In genomic region chr17:72126575-72127486, GRCh38 we compare ENCODE assay signal across 1 cellular context.
A peak's percentile ranks its signal among the peaks of the same experiment; 100 is the strongest.
TF ChIP-seq lines count a peak whose summit lies in the region.

No MANE protein-coding gene starts in this region.

TF ChIP-seq in HEK293, 187 proteins besides CTCF, POLR2A, EP300 and RAD21 (continued from another document and continues in another):
- TF ChIP-seq MEIS1 (CRISPR knock-in tag; IDR thresholded peaks at IDR 0.05; ENCODE audit: borderline replicate concordance) = no peak
- no peak for TF ChIP-seq ZNF248 (tag by site-specific recombination; IDR thresholded peaks at IDR 0.05)
- no peak for TF ChIP-seq ZNF76 (tag by site-specific recombination; IDR thresholded peaks at IDR 0.05; ENCODE audit: borderline replicate concordance, low read depth)
- no peak for TF ChIP-seq ZNF140 (tag by site-specific recombination; IDR thresholded peaks at IDR 0.05)
- no peak for TF ChIP-seq ZNF555 (tag by site-specific recombination; conservative IDR thresholded peaks at IDR 0.05)
- no peak for TF ChIP-seq PRDM10 (tag by site-specific recombination; IDR thresholded peaks at IDR 0.05)
- no peak for TF ChIP-seq SP2 (tag by site-specific recombination; IDR thresholded peaks at IDR 0.05)
- TF ChIP-seq SETDB1 (IDR thresholded peaks at IDR 0.05; ENCODE audit: insufficient read length, low read length) = no peak
- peak; percentile 86 for TF ChIP-seq PRDM6 (tag by site-specific recombination; IDR thresholded peaks at IDR 0.05)
- no peak for TF ChIP-seq GLI2 (tag by site-specific recombination; IDR thresholded peaks at IDR 0.05; ENCODE audit: borderline replicate concordance, low read depth)
- no peak for TF ChIP-seq OVOL3 (tag by site-specific recombination; IDR thresholded peaks at IDR 0.05)
- TF ChIP-seq ZNF138 (tag by site-specific recombination; IDR thresholded peaks at IDR 0.05; ENCODE audit: borderline replicate concordance) = no peak
- no peak for TF ChIP-seq ZNF639 (tag by site-specific recombination; IDR thresholded peaks at IDR 0.05)
- no peak for TF ChIP-seq ZNF530 (tag by site-specific recombination; IDR thresholded peaks at IDR 0.05; ENCODE audit: low read depth)
- peak; percentile 31; the same call in 1 of the 2 replicates for TF ChIP-seq OSR2 (tag by site-specific recombination; IDR thresholded peaks at IDR 0.05)
- TF ChIP-seq AEBP2 (tag by site-specific recombination; IDR thresholded peaks at IDR 0.05; ENCODE audit: borderline replicate concordance) = no peak
- no peak for TF ChIP-seq ZNF449 (tag by site-specific recombination; IDR thresholded peaks at IDR 0.05)
- TF ChIP-seq PRDM2 (tag by site-specific recombination; IDR thresholded peaks at IDR 0.05; ENCODE audit: borderline replicate concordance) = no peak
- TF ChIP-seq ZNF37A (tag by site-specific recombination; IDR thresholded peaks at IDR 0.05) = no peak
- no peak for TF ChIP-seq ZNF280D (tag by site-specific recombination; IDR thresholded peaks at IDR 0.05)
- TF ChIP-seq ZNF621 (tag by site-specific recombination; IDR thresholded peaks at IDR 0.05) = no peak
- TF ChIP-seq ZNF404 (tag by site-specific recombination; IDR thresholded peaks at IDR 0.05) = no peak
- no peak for TF ChIP-seq INSM2 (tag by site-specific recombination; IDR thresholded peaks at IDR 0.05)
- no peak for TF ChIP-seq YY1 (tag by site-specific recombination; IDR thresholded peaks at IDR 0.05)
- TF ChIP-seq ZNF549 (tag by site-specific recombination; IDR thresholded peaks at IDR 0.05) = no peak
- TF ChIP-seq ZNF501 (tag by site-specific recombination; IDR thresholded peaks at IDR 0.05) = no peak
- no peak for TF ChIP-seq HOXA7 (CRISPR knock-in tag; IDR thresholded peaks at IDR 0.05; ENCODE audit: borderline replicate concordance)
- no peak for TF ChIP-seq TSHZ1 (tag by site-specific recombination; IDR thresholded peaks at IDR 0.05; ENCODE audit: borderline replicate concordance)
- no peak for TF ChIP-seq ZNF510 (tag by site-specific recombination; IDR thresholded peaks at IDR 0.05; ENCODE audit: insufficient replicate concordance)
- TF ChIP-seq GFI1B (tag by site-specific recombination; IDR thresholded peaks at IDR 0.05) = 0 out of 2 replicates have a peak, but pooled peaks have one; percentile 29
